Comparison of ENCODE assay signal across 11 cellular contexts in the genomic region with DNA sequence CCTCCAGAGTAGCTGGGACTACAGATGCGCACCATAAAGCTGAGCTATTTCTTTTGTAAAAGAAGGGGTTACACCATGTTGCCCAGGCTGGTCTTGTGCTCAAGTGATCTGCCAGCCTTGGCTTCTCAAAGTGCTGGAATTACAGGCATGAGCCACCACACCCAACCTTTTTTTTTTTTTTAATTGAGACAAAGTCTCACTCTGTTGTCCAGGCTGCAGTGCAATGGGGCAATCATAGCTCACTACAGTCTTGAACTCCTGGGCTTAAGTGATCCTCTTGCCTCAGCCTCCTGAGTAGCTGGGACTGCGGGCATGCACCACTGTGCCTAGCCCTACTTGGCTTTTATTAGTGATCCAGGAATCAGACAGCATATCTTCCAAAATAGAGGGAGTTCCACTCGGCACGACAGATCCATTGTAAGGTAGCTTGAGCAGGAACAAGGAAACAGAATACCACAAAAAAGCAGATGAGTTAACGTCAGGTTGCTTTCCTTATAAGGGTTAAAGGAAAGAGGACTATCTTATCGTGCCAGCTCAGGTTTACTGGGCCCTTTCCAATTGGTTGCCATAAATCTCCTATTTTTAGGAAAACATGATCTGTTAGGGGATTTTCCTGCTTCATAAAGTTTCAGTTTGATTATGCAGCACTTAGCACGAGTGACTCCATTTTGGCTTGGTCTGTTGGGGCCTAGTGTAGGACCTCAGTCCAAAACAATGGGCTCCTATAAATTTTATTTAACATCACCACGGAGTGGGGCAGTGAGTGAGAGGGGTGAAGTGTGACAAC. TPM values are rescaled to one million over a fixed set of nuclear protein-coding genes. Genes with fewer than 3 reads are reported as not detected.
DNase-seq lines count a peak whose midpoint lies in the region; ATAC-seq, FAIRE-seq and TF ChIP-seq lines count a peak whose summit lies in the region.
"Had no signal": no experiment of that assay in that cellular context is flagged by ENCODE, and none has a peak within 500 bp of the region (broad histone marks: within the 10 kb centered on the region; RNA-seq: fewer than 3 reads in every experiment).

No MANE protein-coding gene starts in this region.

- POLR2A ChIA-PET in Panc1 (lab: Charles Lee): interaction anchor here (1.2 to 2.8 kb wide), 2 partner anchors 131 to 133 kb away, joined by 3 to 17 read pairs; partner anchors contain the start of gene ATF3

- ATAC-seq in Panc1 (peak; percentile 12; the same call in 1 of the 2 replicates), foreskin keratinocyte (peak; percentile 60), GM18498 (IDR thresholded peaks at IDR 0.05; ENCODE audit: unreplicated experiment) (no peak), HG03045 (IDR thresholded peaks at IDR 0.05; ENCODE audit: unreplicated experiment) (no peak)

- intact Hi-C loops in Panc1 (cut with micrococcal nuclease; ENCODE audit: unreplicated experiment): loop anchor here (5.0 to 10.0 kb wide), 2 partner anchors 187 to 304 kb away; no protein-coding TSS in a partner anchor

- H3K36me3 ChIP-seq in Panc1 (ENCODE audit: control insufficient read depth, insufficient read depth, low read length): no peaks in the 10 kb centered on the region
- no peaks in the 10 kb centered on the region for H3K36me3 ChIP-seq in small intestine (ENCODE audit: control insufficient read depth in 2 of 2, insufficient read depth in 2 of 2, low read length in 2 of 2)
- H3K36me3 ChIP-seq in BE2C: no peaks in the 10 kb centered on the region

- peaks cover 28% of the 10 kb centered on the region for H3K4me1 Mint-ChIP-seq in activated naive CD4-positive, alpha-beta T cell treated with anti-CD3 and anti-CD28 coated beads, Interleukin-2, amount 50 U/mL, for 24 hours

- no peak for FAIRE-seq in small intestine (lab: Jason Lieb, UNC)

- no TSS peak for BruUV-seq in Panc1 (replicated peaks; lab: Mats Ljungman, UMichigan)

- no peak overlapping the region for H3K4me3 Mint-ChIP-seq in activated naive CD4-positive, alpha-beta T cell treated with anti-CD3 and anti-CD28 coated beads, Interleukin-2, amount 50 U/mL, for 24 hours
- H3K4me3 Mint-ChIP-seq: neural crest cell had no signal

- H3K27ac Mint-ChIP-seq in activated naive CD4-positive, alpha-beta T cell treated with anti-CD3 and anti-CD28 coated beads, Interleukin-2, amount 50 U/mL, for 24 hours: peak overlapping the region; percentile 32
- H3K27ac Mint-ChIP-seq: effector memory CD8-positive, alpha-beta T cell had no signal

- 32 to 60% (median 42%) methylated on average over 8 of the region's 8 CpGs for WGBS in small intestine, 3 donors

- H3K27me3 ChIP-seq in Panc1 (ENCODE audit: control insufficient read depth, insufficient read depth, low read length) (no peaks in the 10 kb centered on the region), foreskin keratinocyte (no peaks in the 10 kb centered on the region), small intestine (ENCODE audit: control insufficient read depth in 2 of 2, insufficient read depth in 2 of 2, low read length in 2 of 2) (no peaks in the 10 kb centered on the region), BE2C (no peaks in the 10 kb centered on the region)

- no peaks in the 10 kb centered on the region for H3K27me3 Mint-ChIP-seq in activated naive CD4-positive, alpha-beta T cell treated with anti-CD3 and anti-CD28 coated beads, Interleukin-2, amount 50 U/mL, for 24 hours

- H3K27ac ChIP-seq in Panc1 (ENCODE audit: low read length): no peak overlapping the region
- peak overlapping the region; percentile 63 for H3K27ac ChIP-seq in foreskin keratinocyte
- H3K27ac ChIP-seq in small intestine (ENCODE audit: low read depth in 1 of 2, low read length in 1 of 2): peak overlapping the region in 1 of 2 donors; percentile 69

- H3K36me3 Mint-ChIP-seq in activated naive CD4-positive, alpha-beta T cell treated with anti-CD3 and anti-CD28 coated beads, Interleukin-2, amount 50 U/mL, for 24 hours: no peaks in the 10 kb centered on the region

- DNase-seq in activated naive CD4-positive, alpha-beta T cell (lab: John Stamatoyannopoulos, UW): no peak
- DNase-seq in Panc1 (ENCODE audit: low read depth, low spot score): no peak
- peak in 1 of 2 donors; percentile 75 for DNase-seq in foreskin keratinocyte
- peak; percentile 77 for DNase-seq in small intestine
- DNase-seq in BE2C: no peak

- TF ChIP-seq CTCF in Panc1 (IDR thresholded peaks at IDR 0.05) (no peak), foreskin keratinocyte (conservative IDR thresholded peaks at IDR 0.05) (no peak), BE2C (IDR thresholded peaks at IDR 0.05; ENCODE audit: low read depth, low read length) (no peak)

- H3K4me3 ChIP-seq in Panc1 (ENCODE audit: low read depth in 2 of 2, low read length in 2 of 2) (no peak overlapping the region), small intestine (ENCODE audit: low read depth in 1 of 2, low read length in 2 of 2) (no peak overlapping the region), BE2C (ENCODE audit: low read depth, low read length) (no peak overlapping the region)
- H3K4me3 ChIP-seq: lung had no signal

- no peaks in the 10 kb centered on the region for H3K9me3 Mint-ChIP-seq in activated naive CD4-positive, alpha-beta T cell treated with anti-CD3 and anti-CD28 coated beads, Interleukin-2, amount 50 U/mL, for 24 hours
- H3K9me3 Mint-ChIP-seq: effector memory CD8-positive, alpha-beta T cell; neural crest cell had no signal

- in situ Hi-C loops in Panc1 (cut with HindIII; ENCODE audit: low pct_unique_long_range_greater_than_20kb, low sequenced_read_pairs): no loop called here

- CTCF ChIA-PET in Panc1 (lab: Charles Lee): interaction anchor here (0.6 to 2.2 kb wide), 12 partner anchors 9 to 548 kb away, joined by 3 to 14 read pairs (median 6); partner anchors contain the start of gene ATF3

- H3K9me3 ChIP-seq in Panc1 (ENCODE audit: control insufficient read depth, insufficient read depth, low read depth, low read length) (no peaks in the 10 kb centered on the region), small intestine (ENCODE audit: control insufficient read depth, low read depth) (no peaks in the 10 kb centered on the region), BE2C (no peaks in the 10 kb centered on the region)

- 0 out of 2 replicates have a peak, but pooled peaks cover 3% of the 10 kb centered on the region for H3K4me1 ChIP-seq in Panc1 (ENCODE audit: control insufficient read depth, insufficient read depth, low read length)
- peaks cover 3% of the 10 kb centered on the region for H3K4me1 ChIP-seq in foreskin keratinocyte
- peaks cover 0 to 2% of the 10 kb centered on the region in 2 donors for H3K4me1 ChIP-seq in small intestine (ENCODE audit: control insufficient read depth in 2 of 2, insufficient read depth in 1 of 2, low read depth in 1 of 2, low read length in 1 of 2)
- peaks cover 5% of the 10 kb centered on the region; the same call in 1 of the 2 replicates for H3K4me1 ChIP-seq in BE2C

RNA-seq across cellular contexts. Expression of gene NENF, which starts 45.2 kb away (rescaled TPM):
- 72.4 TPM for total RNA-seq in Panc1 (2021; ENCODE audit: unreplicated experiment)
- 84.3 TPM for polyA plus RNA-seq in Panc1 (2012; ENCODE audit: insufficient read length)
- total RNA-seq in foreskin keratinocyte: 80.7 and 82.8 TPM in 2 replicates
- 113 and 114 TPM in 2 replicates for polyA plus RNA-seq in foreskin keratinocyte
- polyA plus RNA-seq in small intestine: 10 to 100 TPM; 17.7 to 62.6 (median 36.5) TPM
- polyA plus RNA-seq in BE2C (2012; ENCODE audit: insufficient read depth, insufficient read length, low read depth): 73.7 TPM

Comparison
In these comparisons a context has a peak if more than half of its experiments do, and no peak if none do; other contexts are left out.
1. ATAC-seq: peak in Panc1 (single experiment) and foreskin keratinocyte (single experiment); none in GM18498 (single experiment) and HG03045 (single experiment).